Comparison of ENCODE assay signal across 8 cellular contexts in genomic region chr15:68256675-68257450, GRCh38. TPM values are rescaled to one million over a fixed set of nuclear protein-coding genes. Genes with fewer than 3 reads are reported as not detected.
DNase-seq lines count a peak whose midpoint lies in the region; ATAC-seq and TF ChIP-seq lines count a peak whose summit lies in the region.

No MANE protein-coding gene starts in this region.

- H3K4me3 ChIP-seq in HL-60 (replicated peaks; ENCODE audit: insufficient read depth, low read length) (peak overlapping the region; percentile 30), adrenal gland (peak overlapping the region in 2 of 4 donors; percentile 57 to 67), thoracic aorta (peak overlapping the region; percentile 79)

- H3K4me1 ChIP-seq in adrenal gland (replicated peaks in 1 of 2) = peaks cover 3 to 5% of the 10 kb centered on the region in 2 donors
- H3K4me1 ChIP-seq in thoracic aorta (ENCODE audit: control insufficient read depth in 1 of 2, low read depth in 2 of 2) = peaks cover 8 to 16% of the 10 kb centered on the region in 2 donors

- H3K27ac ChIP-seq in HL-60 (replicated peaks) (peak overlapping the region; percentile 80), adrenal gland (peak overlapping the region; percentile 85 to 99 (median 94)), thoracic aorta (peak overlapping the region; percentile 60 to 67)

- H3K27me3 ChIP-seq in HL-60 (ENCODE audit: insufficient read depth, poor library complexity, severe bottlenecking) (no peaks in the 10 kb centered on the region), adrenal gland (no peaks in the 10 kb centered on the region), thoracic aorta (replicated peaks; ENCODE audit: insufficient read depth) (no peaks in the 10 kb centered on the region)

- intact Hi-C loops in adrenal gland (cut with DNase I) = loop anchor here (10.0 kb wide), 2 partner anchors 48 to 418 kb away; no protein-coding TSS in a partner anchor
- intact Hi-C loops in Right ventricle myocardium superior (cut with DNase I) = no loop called here

- DNase-seq in AG20443 (ENCODE audit: low spot score) (peak; percentile 89), HL-60 (ENCODE audit: low read depth in 1 of 2, low spot score in 1 of 2) (peak; percentile 95 to 97), SKM-1 (lab: John Stamatoyannopoulos, UW; ENCODE audit: unreplicated experiment) (peak; percentile 87), adrenal gland (peak; percentile 94 to 97 (median 95)), Right ventricle myocardium superior (peak; percentile 95), nucleus accumbens (lab: John Stamatoyannopoulos, UW) (peak in 55 of 56 donors; percentile 39 to 93 (median 83)), thoracic aorta (ENCODE audit: low spot score) (peak; percentile 59)

- ATAC-seq in Right ventricle myocardium superior (ENCODE audit: poor library complexity) (peak; percentile 95), thoracic aorta (ENCODE audit: insufficient number of reproducible peaks, low FRiP score, low read depth) (peak; percentile 66), HG03442 (IDR thresholded peaks at IDR 0.05; ENCODE audit: unreplicated experiment) (no peak)

- H3K9me3 ChIP-seq in adrenal gland (replicated peaks in 1 of 3) (no peaks in the 10 kb centered on the region), thoracic aorta (no peaks in the 10 kb centered on the region)

- peak; percentile 85 to 93 for TF ChIP-seq POLR2A in adrenal gland (IDR thresholded peaks at IDR 0.05)

- TF ChIP-seq CTCF in HL-60 (IDR thresholded peaks at IDR 0.05; ENCODE audit: insufficient read depth, low read length) (no peak), adrenal gland (IDR thresholded peaks at IDR 0.05) (no peak), thoracic aorta (IDR thresholded peaks at IDR 0.05) (no peak)

- WGBS in adrenal gland, 4 donors = 5 to 12% (median 8%) methylated on average over 23 to 57 of the region's 57 CpGs

- H3K36me3 ChIP-seq in adrenal gland (replicated peaks in 1 of 2) (no peaks in the 10 kb centered on the region), thoracic aorta (no peaks in the 10 kb centered on the region)

RNA-seq across cellular contexts. Expression of gene FEM1B, which starts 20.7 kb away (rescaled TPM):
- total RNA-seq in adrenal gland (10 to 100 TPM; 25.2 to 57.7 (median 43.8) TPM), Right ventricle myocardium superior (40.8 TPM), thoracic aorta (10 to 100 TPM; 31.1 to 56.2 TPM)
- 10 to 100 TPM in 1 of 3 donors, 1 to 10 TPM in 2; 7.0 to 35.7 (median 9.3) TPM for polyA plus RNA-seq in adrenal gland

RNA-seq across cellular contexts. Expression of gene CLN6, which starts 27.3 kb away (rescaled TPM):
- total RNA-seq in adrenal gland = 10 to 100 TPM; 15.3 to 36.6 (median 25.8) TPM
- 10 to 100 TPM; 22.8 to 33.0 (median 27.8) TPM for polyA plus RNA-seq in adrenal gland
- 6.9 TPM for total RNA-seq in Right ventricle myocardium superior
- 10 to 100 TPM; 18.5 to 22.9 TPM for total RNA-seq in thoracic aorta

RNA-seq across cellular contexts. Expression of gene CALML4, which starts 51.7 kb away (rescaled TPM):
- total RNA-seq in adrenal gland (1 to 10 TPM; 3.3 to 8.4 (median 6.7) TPM), Right ventricle myocardium superior (0.97 TPM), thoracic aorta (1 to 10 TPM; 1.6 to 7.7 TPM)
- 10 to 100 TPM in 2 of 3 donors, 1 to 10 TPM in 1; 8.6 to 25.1 (median 18.0) TPM for polyA plus RNA-seq in adrenal gland
